In genomic region chr21:45331521-45332257, GRCh38 we compare ENCODE assay signal across 1 cellular context.
TF ChIP-seq lines count a peak whose summit lies in the region.

No MANE protein-coding gene starts in this region.

TF ChIP-seq in H1, 55 proteins besides CTCF, POLR2A, EP300 and RAD21:
- TF ChIP-seq RBBP5 (IDR thresholded peaks at IDR 0.05; ENCODE audit: borderline replicate concordance, low read depth, low read length) (no peak), KDM4A (IDR thresholded peaks at IDR 0.05; ENCODE audit: low read depth, low read length, severe bottlenecking) (no peak), NRF1 (IDR thresholded peaks at IDR 0.05; ENCODE audit: low read depth, low read length) (no peak), JUND (IDR thresholded peaks at IDR 0.05; ENCODE audit: low read length) (no peak), CHD1 (IDR thresholded peaks at IDR 0.05; ENCODE audit: low read depth, low read length) (no peak), RNF2 (IDR thresholded peaks at IDR 0.05; ENCODE audit: borderline replicate concordance, low read depth, low read length, missing control alignments, poor library complexity, severe bottlenecking) (no peak), ASH2L (IDR thresholded peaks at IDR 0.05; ENCODE audit: low read length) (no peak), MAX (IDR thresholded peaks at IDR 0.05) (no peak), POLR2AphosphoS5 (IDR thresholded peaks at IDR 0.05; ENCODE audit: low read depth, low read length) (no peak), YY1 (IDR thresholded peaks at IDR 0.05; ENCODE audit: low read depth, low read length) (no peak)
